17 cellular contexts compared by ENCODE assay signal in the genomic region with DNA sequence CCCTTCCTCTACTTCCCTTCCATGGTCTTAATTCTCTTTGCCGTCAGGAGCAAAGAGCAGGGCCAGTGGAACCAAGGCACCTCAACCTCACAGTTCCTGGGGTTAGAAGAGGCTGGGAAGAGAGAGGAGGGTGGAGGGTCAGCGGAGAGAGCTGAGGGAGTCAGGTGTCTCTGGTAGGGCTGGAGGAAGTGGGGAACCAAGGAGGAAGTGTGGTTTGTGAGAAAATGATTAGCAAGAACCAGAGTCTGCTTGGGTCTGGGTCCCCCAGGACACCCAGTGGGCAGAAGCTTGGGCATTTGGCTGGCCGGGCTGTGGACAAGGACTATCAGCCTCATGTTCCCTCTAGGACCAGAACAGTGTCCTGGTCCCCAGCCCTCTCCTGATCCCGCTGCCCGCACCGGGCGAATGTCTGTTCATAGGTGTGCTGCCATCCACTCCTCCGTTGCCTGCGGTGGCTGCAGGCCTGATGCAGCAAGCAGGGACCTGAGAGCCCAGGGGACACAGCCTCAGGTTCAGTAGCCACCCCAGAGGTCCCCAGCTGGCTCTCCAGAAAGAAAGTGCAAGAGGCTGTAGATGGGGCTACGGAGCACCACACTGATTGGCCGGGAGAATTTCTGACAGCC. TPM values are rescaled to one million over a fixed set of nuclear protein-coding genes. Genes with fewer than 3 reads are reported as not detected.
"Had no signal": no experiment of that assay in that cellular context is flagged by ENCODE, and none has a peak within 500 bp of the region (broad histone marks: within the 10 kb centered on the region; RNA-seq: fewer than 3 reads in every experiment).

No MANE protein-coding gene starts in this region.

- FAIRE-seq: small intestine had no signal

- H3K4me3 ChIP-seq: lower lobe of right lung had no signal

- H3K27ac ChIP-seq: lower lobe of right lung had no signal

- H3K4me1 Mint-ChIP-seq: brain, endodermal cell had no signal

- H3K9me3 ChIP-seq: lower lobe of right lung had no signal

- ATAC-seq: lower lobe of right lung had no signal

- H3K36me3 ChIP-seq: lower lobe of right lung had no signal

- H3K36me3 Mint-ChIP-seq: brain had no signal

- DNase-seq: activated CD4-positive, alpha-beta T cell treated with anti-CD3 and anti-CD28 coated beads, Interleukin-2, amount 50 U/mL, for 4 hours; activated CD4-positive, CD25-positive, alpha-beta regulatory T cell treated with anti-CD3 and anti-CD28 coated beads, Interleukin-2, amount 50 U/mL, for 72 hours; activated T-cell treated with anti-CD3 and anti-CD28 coated beads, Interleukin-2, amount 50 U/mL, for 1 hour; amygdala; dermis blood vessel endothelial cell; hypothalamus; lower lobe of right lung; midbrain; small intestine; substantia nigra; trophoblast cell had no signal

- H3K27ac Mint-ChIP-seq: activated naive CD4-positive, alpha-beta T cell treated with anti-CD3 and anti-CD28 coated beads, Interleukin-2, amount 50 U/mL, for 24 hours; brain; endodermal cell had no signal

- H3K9me3 Mint-ChIP-seq: endodermal cell had no signal

- H3K4me1 ChIP-seq: lower lobe of right lung had no signal

- H3K4me3 Mint-ChIP-seq: activated naive CD4-positive, alpha-beta T cell treated with anti-CD3 and anti-CD28 coated beads, Interleukin-2, amount 50 U/mL, for 24 hours; brain; endodermal cell had no signal

RNA-seq across cellular contexts. Expression of gene HOXC12, which starts 2.3 kb away (rescaled TPM):
- total RNA-seq: cerebellum; dermis blood vessel endothelial cell; endodermal cell; esophagus mucosa; lower lobe of right lung; T-helper 1 cell treated with Interleukin-12 subunit alpha and Interleukin-12 subunit beta and Interleukin-4 antibody, amounts not matched to agents 30 ng/mL and 1 ng/mL, for 36 hours had no signal
- polyA plus RNA-seq: small intestine had no signal

RNA-seq across cellular contexts. Expression of gene HOXC11, which starts 15.9 kb away (rescaled TPM):
- total RNA-seq: cerebellum; dermis blood vessel endothelial cell; endodermal cell; lower lobe of right lung; T-helper 1 cell treated with Interleukin-12 subunit alpha and Interleukin-12 subunit beta and Interleukin-4 antibody, amounts not matched to agents 30 ng/mL and 1 ng/mL, for 36 hours had no signal

RNA-seq across cellular contexts. Expression of gene HOTAIR, which starts 17.7 kb away (rescaled TPM):
- total RNA-seq: cerebellum; dermis blood vessel endothelial cell; endodermal cell; esophagus mucosa; lower lobe of right lung; T-helper 1 cell treated with Interleukin-12 subunit alpha and Interleukin-12 subunit beta and Interleukin-4 antibody, amounts not matched to agents 30 ng/mL and 1 ng/mL, for 36 hours had no signal
- polyA plus RNA-seq: small intestine had no signal

RNA-seq across cellular contexts. Expression of gene HOXC13, which starts 18.4 kb away (rescaled TPM):
- total RNA-seq: cerebellum; dermis blood vessel endothelial cell; endodermal cell; lower lobe of right lung; T-helper 1 cell treated with Interleukin-12 subunit alpha and Interleukin-12 subunit beta and Interleukin-4 antibody, amounts not matched to agents 30 ng/mL and 1 ng/mL, for 36 hours had no signal
- polyA plus RNA-seq: small intestine had no signal

RNA-seq across cellular contexts. Expression of gene HOXC10, which starts 27.9 kb away (rescaled TPM):
- total RNA-seq: cerebellum; endodermal cell; lower lobe of right lung; T-helper 1 cell treated with Interleukin-12 subunit alpha and Interleukin-12 subunit beta and Interleukin-4 antibody, amounts not matched to agents 30 ng/mL and 1 ng/mL, for 36 hours had no signal
- polyA plus RNA-seq: small intestine had no signal
